Comparison of ENCODE assay signal across 32 cellular contexts in genomic region chrX:87434618-87435017, GRCh38.
"Had no signal": no experiment of that assay in that cellular context is flagged by ENCODE, and none has a peak within 500 bp of the region (broad histone marks: within the 10 kb centered on the region; RNA-seq: fewer than 3 reads in every experiment).

No MANE protein-coding gene starts in this region.

- H3K27me3 ChIP-seq: body of pancreas, esophagus squamous epithelium, heart left ventricle had no signal

- H3K4me1 ChIP-seq: body of pancreas, esophagus squamous epithelium, heart left ventricle had no signal

- H3K36me3 ChIP-seq: esophagus squamous epithelium, heart left ventricle, WERI-Rb-1 had no signal

- H3K4me3 ChIP-seq: body of pancreas, dorsolateral prefrontal cortex, esophagus squamous epithelium, heart left ventricle had no signal

- H3K27ac ChIP-seq: body of pancreas, dorsolateral prefrontal cortex, epithelial cell of prostate, esophagus squamous epithelium, heart left ventricle, WERI-Rb-1 had no signal

- DNase-seq: activated B cell treated with CpG ODN at 0.5 μM for 24 hours; activated CD4-positive, alpha-beta T cell treated with anti-CD3 and anti-CD28 coated beads for 48 hours; activated CD4-positive, alpha-beta T cell treated with anti-CD3 and anti-CD28 coated beads, Interleukin-2, amount 50 U/mL, for 1 hour; activated CD4-positive, alpha-beta T cell treated with anti-CD3 and anti-CD28 coated beads, Interleukin-2, amount 50 U/mL, for 48 hours; activated CD8-positive, alpha-beta memory T cell treated with anti-CD3 and anti-CD28 coated beads for 24 hours; activated CD8-positive, alpha-beta T cell treated with anti-CD3 and anti-CD28 coated beads for 36 hours; activated effector memory CD4-positive, alpha-beta T cell treated with Interleukin-2 at 50 U/mL for 16 hours; activated gamma-delta T cell treated with Interleukin-2 at 50 U/mL for 16 hours; activated naive CD4-positive, alpha-beta T cell treated with anti-CD3 and anti-CD28 coated beads, Interleukin-2, amount 50 U/mL, for 16 hours; activated naive CD4-positive, alpha-beta T cell treated with Interleukin-2 at 50 U/mL for 16 hours; activated T-cell treated with anti-CD3 and anti-CD28 coated beads, Interleukin-2, amount 50 U/mL, for 4 hours; amniotic stem cell; anterior cingulate cortex; body of pancreas; caudate nucleus; cortex of kidney; dorsolateral prefrontal cortex; effector memory CD4-positive, alpha-beta T cell; endodermal cell; esophagus squamous epithelium; foreskin fibroblast; glutamatergic neuron; heart left ventricle; T-helper 1 cell; T-helper 17 cell; T1000; WERI-Rb-1 had no signal

- ATAC-seq: activated CD4-positive, CD25-positive, alpha-beta regulatory T cell treated with anti-CD3 and anti-CD28 coated beads, Interleukin-2, amount 50 U/mL, for 24 hours; activated CD8-positive, alpha-beta T cell treated with anti-CD3 and anti-CD28 coated beads for 36 hours; activated T-cell treated with anti-CD3 and anti-CD28 coated beads, Interleukin-2, amount 50 U/mL, for 4 hours; activated T-helper 17 cell treated with anti-CD3 and anti-CD28 coated beads, Interleukin-2, amount 50 U/mL, for 72 hours; body of pancreas; heart left ventricle; T-helper 17 cell had no signal

- H3K9me3 ChIP-seq: body of pancreas had no signal

- FAIRE-seq: colon, frontal cortex had no signal
